Comparison of ENCODE assay signal across 16 cellular contexts in the genomic region with DNA sequence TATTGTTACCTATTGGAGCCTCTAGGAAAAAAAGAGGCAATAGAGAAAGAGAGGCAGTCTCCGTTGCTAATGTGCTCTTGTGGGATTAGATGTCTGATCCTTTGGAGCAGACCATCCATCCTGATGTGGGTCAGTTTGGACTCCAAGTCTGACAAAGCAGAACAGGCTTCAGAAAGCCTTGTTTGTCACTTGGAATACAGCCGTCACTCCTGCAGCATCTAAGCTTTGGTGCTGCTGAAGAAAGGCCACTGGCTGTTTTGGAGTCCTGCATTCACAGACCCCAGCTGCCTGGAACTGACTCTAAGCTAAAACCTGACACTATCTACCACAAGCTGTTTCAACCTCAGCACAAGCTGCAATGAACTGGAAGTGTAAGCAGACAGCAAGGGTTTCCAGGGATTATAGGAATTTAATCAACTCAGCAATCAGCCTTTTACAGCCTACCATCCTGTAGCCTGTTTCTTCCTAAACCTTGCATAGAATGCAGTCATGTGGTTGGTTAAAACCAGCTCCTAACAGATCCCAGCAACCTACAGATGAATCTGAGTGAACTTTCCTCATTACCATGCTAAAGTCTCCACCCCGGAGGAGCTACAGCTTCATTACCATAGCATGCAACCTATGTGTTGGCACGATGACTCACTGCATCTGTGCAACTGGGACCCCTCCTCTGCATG. TPM values are rescaled to one million over a fixed set of nuclear protein-coding genes. Genes with fewer than 3 reads are reported as not detected.
DNase-seq lines count a peak whose midpoint lies in the region; ATAC-seq, FAIRE-seq and TF ChIP-seq lines count a peak whose summit lies in the region.
"Had no signal": no experiment of that assay in that cellular context is flagged by ENCODE, and none has a peak within 500 bp of the region (broad histone marks: within the 10 kb centered on the region; RNA-seq: fewer than 3 reads in every experiment).

No MANE protein-coding gene starts in this region.

- FAIRE-seq in frontal cortex (lab: Jason Lieb, UNC), result no peak
- FAIRE-seq: urothelium cell line had no signal

- no peak for DNase-seq in CD4-positive, CD25-positive, alpha-beta regulatory T cell
- DNase-seq in HAP-1 (ENCODE audit: low spot score in 2 of 2) (peak; percentile 35 to 53), ecto neural progenitor cell (ENCODE audit: low spot score) (no peak), frontal cortex (ENCODE audit: low spot score in 2 of 2) (no peak)
- DNase-seq in naive thymus-derived CD4-positive, alpha-beta T cell, result no peak
- no peak for DNase-seq in activated T-helper 1 cell treated with anti-CD3 and anti-CD28 coated beads, Interleukin-12 subunit alpha, Interleukin-12 subunit beta, Interleukin-2, Interleukin-4 antibody, amounts not matched to agents 30 ng/mL and 10 ng/mL and 1 ng/mL, durations not matched to agents 14 hours and 24 hours and 36 hours (ENCODE audit: low spot score)
- DNase-seq: activated naive CD8-positive, alpha-beta T cell treated with anti-CD3 and anti-CD28 coated beads, Interleukin-2, amount 50 U/mL, for 24 hours; Karpas-422; mucosa of descending colon; NCI-H2107 had no signal

- no peaks in the 10 kb centered on the region for H3K9me3 ChIP-seq in CD4-positive, CD25-positive, alpha-beta regulatory T cell (ENCODE audit: control insufficient read depth in 2 of 2, low read length in 2 of 2)
- no peaks in the 10 kb centered on the region for H3K9me3 ChIP-seq in HAP-1
- no peaks in the 10 kb centered on the region for H3K9me3 ChIP-seq in naive thymus-derived CD4-positive, alpha-beta T cell (ENCODE audit: control insufficient read depth in 2 of 3, low read length in 3 of 3)
- H3K9me3 ChIP-seq: mucosa of descending colon had no signal

- no peak for ATAC-seq in CD4-positive, CD25-positive, alpha-beta regulatory T cell (ENCODE audit: low read depth in 2 of 2)
- ATAC-seq in naive thymus-derived CD4-positive, alpha-beta T cell, result no peak
- ATAC-seq in HG03097 (IDR thresholded peaks at IDR 0.05; ENCODE audit: low FRiP score, unreplicated experiment), result no peak
- ATAC-seq: activated naive CD8-positive, alpha-beta T cell treated with anti-CD3 and anti-CD28 coated beads, Interleukin-2, amount 50 U/mL, for 24 hours; mucosa of descending colon had no signal

- peaks cover 0 to 1% (median 0%) of the 10 kb centered on the region in 7 donors for H3K9me3 Mint-ChIP-seq in CD4-positive, CD25-positive, alpha-beta regulatory T cell
- H3K9me3 Mint-ChIP-seq in brain, result no peaks in the 10 kb centered on the region
- no peaks in the 10 kb centered on the region for H3K9me3 Mint-ChIP-seq in naive thymus-derived CD4-positive, alpha-beta T cell
- H3K9me3 Mint-ChIP-seq in activated T-helper 1 cell treated with anti-CD3 and anti-CD28 coated beads, Interleukin-12 subunit alpha, Interleukin-12 subunit beta, Interleukin-2, Interleukin-4 antibody, amounts not matched to agents 30 ng/mL and 10 ng/mL and 1 ng/mL, durations not matched to agents 14 hours and 24 hours and 36 hours, result no peaks in the 10 kb centered on the region
- H3K9me3 Mint-ChIP-seq: activated naive CD8-positive, alpha-beta T cell treated with anti-CD3 and anti-CD28 coated beads, Interleukin-2, amount 50 U/mL, for 24 hours had no signal

- peak overlapping the region; percentile 16 for H3K4me3 ChIP-seq in CD4-positive, CD25-positive, alpha-beta regulatory T cell (ENCODE audit: low read depth, low read length)
- H3K4me3 ChIP-seq in HAP-1, result no peak overlapping the region
- H3K4me3 ChIP-seq in naive thymus-derived CD4-positive, alpha-beta T cell (ENCODE audit: low read length), result no peak overlapping the region
- H3K4me3 ChIP-seq: mucosa of descending colon had no signal

- CTCF ChIA-PET in naive thymus-derived CD4-positive, alpha-beta T cell (lab: Charles Lee), result interaction anchor here (1.4 to 1.8 kb wide), 3 partner anchors 19 to 54 kb away, joined by 4 to 5 read pairs (median 5); no protein-coding TSS in a partner anchor

- H3K36me3 ChIP-seq in CD4-positive, CD25-positive, alpha-beta regulatory T cell (ENCODE audit: control insufficient read depth, insufficient read depth, low read length), result no peaks in the 10 kb centered on the region
- H3K36me3 ChIP-seq in HAP-1 (replicated peaks), result no peaks in the 10 kb centered on the region
- no peaks in the 10 kb centered on the region for H3K36me3 ChIP-seq in naive thymus-derived CD4-positive, alpha-beta T cell (ENCODE audit: control insufficient read depth in 2 of 3, insufficient read depth in 3 of 3, low read length in 3 of 3)

- POLR2A ChIA-PET in naive thymus-derived CD4-positive, alpha-beta T cell (lab: Charles Lee), result interaction anchor here (0.6 to 10.4 kb wide), 8 partner anchors 9 to 146 kb away, joined by 3 to 172 read pairs (median 5); no protein-coding TSS in a partner anchor

- no peaks in the 10 kb centered on the region for H3K27me3 Mint-ChIP-seq in CD4-positive, CD25-positive, alpha-beta regulatory T cell
- peaks cover under 1% of the 10 kb centered on the region for H3K27me3 Mint-ChIP-seq in brain
- no peaks in the 10 kb centered on the region for H3K27me3 Mint-ChIP-seq in naive thymus-derived CD4-positive, alpha-beta T cell
- H3K27me3 Mint-ChIP-seq in activated T-helper 1 cell treated with anti-CD3 and anti-CD28 coated beads, Interleukin-12 subunit alpha, Interleukin-12 subunit beta, Interleukin-2, Interleukin-4 antibody, amounts not matched to agents 30 ng/mL and 10 ng/mL and 1 ng/mL, durations not matched to agents 14 hours and 24 hours and 36 hours (ENCODE audit: insufficient read depth), result no peaks in the 10 kb centered on the region
- H3K27me3 Mint-ChIP-seq: activated naive CD8-positive, alpha-beta T cell treated with anti-CD3 and anti-CD28 coated beads, Interleukin-2, amount 50 U/mL, for 24 hours had no signal

- no peaks in the 10 kb centered on the region for H3K27me3 ChIP-seq in CD4-positive, CD25-positive, alpha-beta regulatory T cell (ENCODE audit: control insufficient read depth, insufficient read depth, low read length)
- no peaks in the 10 kb centered on the region for H3K27me3 ChIP-seq in HAP-1 (ENCODE audit: low read depth)
- H3K27me3 ChIP-seq in naive thymus-derived CD4-positive, alpha-beta T cell (ENCODE audit: control insufficient read depth in 2 of 2, insufficient read depth in 2 of 2, low read length in 2 of 2), result no peaks in the 10 kb centered on the region

- no peak overlapping the region for H3K27ac ChIP-seq in CD4-positive, CD25-positive, alpha-beta regulatory T cell (ENCODE audit: insufficient read depth, low read length, poor library complexity, severe bottlenecking)
- peak overlapping the region; percentile 52 for H3K27ac ChIP-seq in naive thymus-derived CD4-positive, alpha-beta T cell (ENCODE audit: low read depth, low read length)

- peaks cover 40 to 89% (median 67%) of the 10 kb centered on the region in 4 donors for H3K4me1 Mint-ChIP-seq in CD4-positive, CD25-positive, alpha-beta regulatory T cell
- peaks cover 56% of the 10 kb centered on the region for H3K4me1 Mint-ChIP-seq in brain
- peaks cover 42 to 89% (median 84%) of the 10 kb centered on the region in 7 donors for H3K4me1 Mint-ChIP-seq in naive thymus-derived CD4-positive, alpha-beta T cell
- peaks cover 80% of the 10 kb centered on the region for H3K4me1 Mint-ChIP-seq in activated T-helper 1 cell treated with anti-CD3 and anti-CD28 coated beads, Interleukin-12 subunit alpha, Interleukin-12 subunit beta, Interleukin-2, Interleukin-4 antibody, amounts not matched to agents 30 ng/mL and 10 ng/mL and 1 ng/mL, durations not matched to agents 14 hours and 24 hours and 36 hours (ENCODE audit: low read depth)

- intact Hi-C loops in naive thymus-derived CD4-positive, alpha-beta T cell (cut with micrococcal nuclease), result loop anchor here in 1 of 2 donors (5.0 kb wide), 1 partner anchor 79 kb away; a partner anchor contains a TSS
- intact Hi-C loops in activated T-helper 1 cell treated with anti-CD3 and anti-CD28 coated beads, Interleukin-12 subunit alpha, Interleukin-12 subunit beta, Interleukin-2, Interleukin-4 antibody, amounts not matched to agents 30 ng/mL and 10 ng/mL and 1 ng/mL, durations not matched to agents 14 hours and 24 hours and 36 hours (cut with micrococcal nuclease), result no loop called here

- peak overlapping the region; percentile 72 to 98 (median 76) for H3K27ac Mint-ChIP-seq in CD4-positive, CD25-positive, alpha-beta regulatory T cell
- peak overlapping the region in 3 of 5 experiments; percentile 26 to 91 (median 56) for H3K27ac Mint-ChIP-seq in brain
- peak overlapping the region in 8 of 9 donors; percentile 14 to 96 (median 84) for H3K27ac Mint-ChIP-seq in naive thymus-derived CD4-positive, alpha-beta T cell
- no peak overlapping the region for H3K27ac Mint-ChIP-seq in activated T-helper 1 cell treated with anti-CD3 and anti-CD28 coated beads, Interleukin-12 subunit alpha, Interleukin-12 subunit beta, Interleukin-2, Interleukin-4 antibody, amounts not matched to agents 30 ng/mL and 10 ng/mL and 1 ng/mL, durations not matched to agents 14 hours and 24 hours and 36 hours
- H3K27ac Mint-ChIP-seq: activated naive CD8-positive, alpha-beta T cell treated with anti-CD3 and anti-CD28 coated beads, Interleukin-2, amount 50 U/mL, for 24 hours had no signal

- no peaks in the 10 kb centered on the region for H3K36me3 Mint-ChIP-seq in CD4-positive, CD25-positive, alpha-beta regulatory T cell
- H3K36me3 Mint-ChIP-seq in brain, result no peaks in the 10 kb centered on the region
- H3K36me3 Mint-ChIP-seq in naive thymus-derived CD4-positive, alpha-beta T cell, result no peaks in the 10 kb centered on the region
- no peaks in the 10 kb centered on the region for H3K36me3 Mint-ChIP-seq in activated T-helper 1 cell treated with anti-CD3 and anti-CD28 coated beads, Interleukin-12 subunit alpha, Interleukin-12 subunit beta, Interleukin-2, Interleukin-4 antibody, amounts not matched to agents 30 ng/mL and 10 ng/mL and 1 ng/mL, durations not matched to agents 14 hours and 24 hours and 36 hours (ENCODE audit: low read depth)

- TF ChIP-seq CTCF in brain (conservative IDR thresholded peaks at IDR 0.05), result no peak

- peaks cover 79% of the 10 kb centered on the region for H3K4me1 ChIP-seq in CD4-positive, CD25-positive, alpha-beta regulatory T cell (ENCODE audit: control insufficient read depth, insufficient read depth, low read length, poor library complexity, severe bottlenecking)
- peaks cover 60% of the 10 kb centered on the region for H3K4me1 ChIP-seq in HAP-1
- H3K4me1 ChIP-seq in naive thymus-derived CD4-positive, alpha-beta T cell (ENCODE audit: control insufficient read depth in 2 of 2, insufficient read depth in 2 of 2, low read length in 2 of 2), result peaks cover 58 to 72% of the 10 kb centered on the region in 2 donors

- in situ Hi-C loops in HAP-1 (cut with MboI; ENCODE audit: low sequenced_read_pairs), result loop anchor here (5.0 kb wide), 1 partner anchor 79 kb away; a partner anchor contains a TSS

- H3K4me3 Mint-ChIP-seq in CD4-positive, CD25-positive, alpha-beta regulatory T cell, result peak overlapping the region in 2 of 4 donors; percentile 50 to 99
- no peak overlapping the region for H3K4me3 Mint-ChIP-seq in brain
- peak overlapping the region in 8 of 10 donors; percentile 12 to 71 (median 50) for H3K4me3 Mint-ChIP-seq in naive thymus-derived CD4-positive, alpha-beta T cell
- no peak overlapping the region for H3K4me3 Mint-ChIP-seq in activated T-helper 1 cell treated with anti-CD3 and anti-CD28 coated beads, Interleukin-12 subunit alpha, Interleukin-12 subunit beta, Interleukin-2, Interleukin-4 antibody, amounts not matched to agents 30 ng/mL and 10 ng/mL and 1 ng/mL, durations not matched to agents 14 hours and 24 hours and 36 hours
- H3K4me3 Mint-ChIP-seq: activated naive CD8-positive, alpha-beta T cell treated with anti-CD3 and anti-CD28 coated beads, Interleukin-2, amount 50 U/mL, for 24 hours had no signal

RNA-seq across cellular contexts. Expression of a gene that starts 3.7 kb away (rescaled TPM):
- 118 TPM for total RNA-seq in CD4-positive, CD25-positive, alpha-beta regulatory T cell
- polyA plus RNA-seq in CD4-positive, CD25-positive, alpha-beta regulatory T cell, result 100 to 1,000 TPM; 405 to 493 (median 439) TPM
- polyA plus RNA-seq in brain (ENCODE audit: insufficient read depth, low read depth, low replicate concordance), result 32.4 TPM
- total RNA-seq in naive thymus-derived CD4-positive, alpha-beta T cell, result 100 to 1,000 TPM in 4 of 5 experiments, 10 to 100 TPM in 1; 96.2 to 170 (median 122) TPM
- polyA plus RNA-seq in naive thymus-derived CD4-positive, alpha-beta T cell, result 100 to 1,000 TPM; 430 to 468 TPM
- total RNA-seq in activated T-helper 1 cell treated with anti-CD3 and anti-CD28 coated beads, Interleukin-12 subunit alpha, Interleukin-12 subunit beta, Interleukin-2, Interleukin-4 antibody, amounts not matched to agents 30 ng/mL and 10 ng/mL and 1 ng/mL, durations not matched to agents 14 hours and 24 hours and 36 hours, result 11.8 and 12.2 TPM in 2 replicates
- total RNA-seq in frontal cortex, result 3.3 TPM
- total RNA-seq: SK-MEL-5 had no signal

RNA-seq across cellular contexts. Expression of a gene that starts 27.1 kb away (rescaled TPM):
- 0.94 TPM for total RNA-seq in CD4-positive, CD25-positive, alpha-beta regulatory T cell
- polyA plus RNA-seq in CD4-positive, CD25-positive, alpha-beta regulatory T cell, result not detected
- polyA plus RNA-seq in brain (ENCODE audit: insufficient read depth, low read depth, low replicate concordance), result not detected
- total RNA-seq in naive thymus-derived CD4-positive, alpha-beta T cell, result 1 to 10 TPM in 1 of 5 experiments, not detected in 4; 1.3 TPM
- not detected for polyA plus RNA-seq in naive thymus-derived CD4-positive, alpha-beta T cell
- not detected in 2 replicates for total RNA-seq in activated T-helper 1 cell treated with anti-CD3 and anti-CD28 coated beads, Interleukin-12 subunit alpha, Interleukin-12 subunit beta, Interleukin-2, Interleukin-4 antibody, amounts not matched to agents 30 ng/mL and 10 ng/mL and 1 ng/mL, durations not matched to agents 14 hours and 24 hours and 36 hours
- not detected for total RNA-seq in frontal cortex
- total RNA-seq: dermis microvascular lymphatic vessel endothelial cell, pulmonary artery endothelial cell, SK-MEL-5 had no signal

RNA-seq across cellular contexts. Expression of a gene that starts 30.2 kb away (rescaled TPM):
- total RNA-seq in CD4-positive, CD25-positive, alpha-beta regulatory T cell, result not detected
- polyA plus RNA-seq in CD4-positive, CD25-positive, alpha-beta regulatory T cell, result under 1 TPM in 2 of 4 donors, not detected in 2; 0.28 to 0.47 TPM
- polyA plus RNA-seq in brain (ENCODE audit: insufficient read depth, low read depth, low replicate concordance), result not detected
- under 1 TPM in 1 of 5 experiments, not detected in 4; 0.51 TPM for total RNA-seq in naive thymus-derived CD4-positive, alpha-beta T cell
- polyA plus RNA-seq in naive thymus-derived CD4-positive, alpha-beta T cell, result not detected
- total RNA-seq in activated T-helper 1 cell treated with anti-CD3 and anti-CD28 coated beads, Interleukin-12 subunit alpha, Interleukin-12 subunit beta, Interleukin-2, Interleukin-4 antibody, amounts not matched to agents 30 ng/mL and 10 ng/mL and 1 ng/mL, durations not matched to agents 14 hours and 24 hours and 36 hours, result not detected in 2 replicates
- total RNA-seq in frontal cortex, result not detected
- total RNA-seq: dermis microvascular lymphatic vessel endothelial cell, pulmonary artery endothelial cell, SK-MEL-5 had no signal

RNA-seq across cellular contexts. Expression of a gene that starts 42.0 kb away (rescaled TPM):
- total RNA-seq in CD4-positive, CD25-positive, alpha-beta regulatory T cell, result 1.8 TPM
- not detected for polyA plus RNA-seq in CD4-positive, CD25-positive, alpha-beta regulatory T cell
- polyA plus RNA-seq in brain (ENCODE audit: insufficient read depth, low read depth, low replicate concordance), result 1.5 TPM
- total RNA-seq in naive thymus-derived CD4-positive, alpha-beta T cell, result 1 to 10 TPM in 1 of 5 experiments, not detected in 4; 1.1 TPM
- not detected for polyA plus RNA-seq in naive thymus-derived CD4-positive, alpha-beta T cell
- total RNA-seq in activated T-helper 1 cell treated with anti-CD3 and anti-CD28 coated beads, Interleukin-12 subunit alpha, Interleukin-12 subunit beta, Interleukin-2, Interleukin-4 antibody, amounts not matched to agents 30 ng/mL and 10 ng/mL and 1 ng/mL, durations not matched to agents 14 hours and 24 hours and 36 hours, result not detected in 2 replicates
- total RNA-seq in frontal cortex, result 2.4 TPM
- total RNA-seq: dermis microvascular lymphatic vessel endothelial cell, pulmonary artery endothelial cell, SK-MEL-5 had no signal

Comparison
In these comparisons a context has a peak if more than half of its experiments do, and no peak if none do; other contexts are left out.
1. DNase-seq: peak in HAP-1 (2 of 2); none in CD4-positive, CD25-positive, alpha-beta regulatory T cell (0 of 3), naive thymus-derived CD4-positive, alpha-beta T cell (0 of 9), ecto neural progenitor cell (single experiment), activated T-helper 1 cell treated with anti-CD3 and anti-CD28 coated beads, Interleukin-12 subunit alpha, Interleukin-12 subunit beta, Interleukin-2, Interleukin-4 antibody, amounts not matched to agents 30 ng/mL and 10 ng/mL and 1 ng/mL, durations not matched to agents 14 hours and 24 hours and 36 hours (single experiment) and frontal cortex (0 of 2).
2. H3K4me3 Mint-ChIP-seq: peak in naive thymus-derived CD4-positive, alpha-beta T cell (8 of 10); none in brain (0 of 5) and activated T-helper 1 cell treated with anti-CD3 and anti-CD28 coated beads, Interleukin-12 subunit alpha, Interleukin-12 subunit beta, Interleukin-2, Interleukin-4 antibody, amounts not matched to agents 30 ng/mL and 10 ng/mL and 1 ng/mL, durations not matched to agents 14 hours and 24 hours and 36 hours (single experiment).